In genomic region chrX:17413228-17413627, GRCh38 we compare ENCODE assay signal across 13 cellular contexts. TPM values are rescaled to one million over a fixed set of nuclear protein-coding genes. Genes with fewer than 3 reads are reported as not detected.
DNase-seq lines count a peak whose midpoint lies in the region; ATAC-seq, FAIRE-seq and TF ChIP-seq lines count a peak whose summit lies in the region.
"Had no signal": no experiment of that assay in that cellular context is flagged by ENCODE, and none has a peak within 500 bp of the region (broad histone marks: within the 10 kb centered on the region; RNA-seq: fewer than 3 reads in every experiment).

No MANE protein-coding gene starts in this region.

- DNase-seq in AG10803 (ENCODE audit: low read depth) = peak; percentile 88
- DNase-seq in HTR-8/SVneo (ENCODE audit: insufficient read length, low spot score) = peak; percentile 10
- DNase-seq in amniotic stem cell (lab: John Stamatoyannopoulos, UW) = peak; percentile 0
- DNase-seq in T-helper 9 cell = no peak
- DNase-seq in GM10266 (ENCODE audit: extremely low spot score) = no peak
- DNase-seq in right atrium auricular region (ENCODE audit: low spot score) = no peak
- DNase-seq: mucosa of descending colon, right lobe of liver, Right ventricle myocardium superior had no signal

- H3K4me3 ChIP-seq in AG10803 (ENCODE audit: low read length) = no peak overlapping the region
- H3K4me3 ChIP-seq in right atrium auricular region = no peak overlapping the region
- H3K4me3 ChIP-seq: mucosa of descending colon, right lobe of liver, tibial nerve had no signal

- FAIRE-seq in HTR-8/SVneo (lab: Jason Lieb, UNC) (no peak), islet of Langerhans (lab: Jason Lieb, UNC) (peak; percentile 97)

- H3K27ac ChIP-seq in right atrium auricular region = no peak overlapping the region
- H3K27ac ChIP-seq: right lobe of liver, tibial nerve had no signal

- no peaks in the 10 kb centered on the region for H3K9me3 ChIP-seq in right atrium auricular region
- H3K9me3 ChIP-seq: mucosa of descending colon, right lobe of liver, tibial nerve had no signal

- no peaks in the 10 kb centered on the region for H3K36me3 ChIP-seq in right atrium auricular region
- H3K36me3 ChIP-seq: right lobe of liver, tibial nerve had no signal

- H3K27me3 ChIP-seq in right atrium auricular region = no peaks in the 10 kb centered on the region
- H3K27me3 ChIP-seq: right lobe of liver, tibial nerve had no signal

- H3K4me1 ChIP-seq in right atrium auricular region = no peaks in the 10 kb centered on the region
- H3K4me1 ChIP-seq: right lobe of liver had no signal

- no peak for ATAC-seq in HG03354 (IDR thresholded peaks at IDR 0.05; ENCODE audit: poor library complexity, severe bottlenecking, unreplicated experiment)
- ATAC-seq: mucosa of descending colon, right lobe of liver, WTC11 had no signal

- TF ChIP-seq CTCF in AG10803 (conservative IDR thresholded peaks at IDR 0.05; ENCODE audit: low read length) = no peak
- no peak for TF ChIP-seq CTCF in GM10266 (IDR thresholded peaks at IDR 0.05; ENCODE audit: control insufficient read depth, insufficient read depth, low read depth, missing control alignments)
- TF ChIP-seq CTCF in right atrium auricular region (IDR thresholded peaks at IDR 0.05) = no peak

RNA-seq across cellular contexts. Expression of gene NHS, which starts 38.2 kb away (rescaled TPM):
- total RNA-seq in right atrium auricular region = 1 to 10 TPM in 1 of 2 donors, under 1 TPM in 1; 0.59 to 2.0 TPM

Comparison
In these comparisons a context has a peak if more than half of its experiments do, and no peak if none do; other contexts are left out.
1. DNase-seq: peak in AG10803 (single experiment), HTR-8/SVneo (single experiment) and amniotic stem cell (single experiment); none in T-helper 9 cell (single experiment), GM10266 (single experiment) and right atrium auricular region (single experiment).